In genomic region chr11:15136166-15136565, GRCh38 we compare ENCODE assay signal across 29 cellular contexts. TPM values are rescaled to one million over a fixed set of nuclear protein-coding genes. Genes with fewer than 3 reads are reported as not detected.
"Had no signal": no experiment of that assay in that cellular context is flagged by ENCODE, and none has a peak within 500 bp of the region (broad histone marks: within the 10 kb centered on the region; RNA-seq: fewer than 3 reads in every experiment).

No MANE protein-coding gene starts in this region.

- H3K79me2 ChIP-seq: parathyroid adenoma had no signal

- H3K4me1 Mint-ChIP-seq: natural killer cell; nephron; neural progenitor cell; stimulated activated effector memory CD8-positive, alpha-beta T cell treated with anti-CD3 and anti-CD28 coated beads, Interleukin-12 subunit alpha, Interleukin-12 subunit beta, amount 100 ng/mL, for 72 hours had no signal

- H3K27me3 ChIP-seq: neural progenitor cell, ovary, right lobe of liver, sigmoid colon, stomach, testis, tibial artery, transverse colon, uterus had no signal

- H3K27ac ChIP-seq: neural progenitor cell, ovary, parathyroid adenoma, psoas muscle, right lobe of liver, sigmoid colon, stomach, testis, tibial artery, transverse colon, upper lobe of right lung, uterus had no signal

- H3K4me2 ChIP-seq: neural progenitor cell had no signal

- H3K4me3 ChIP-seq: neural progenitor cell, ovary, psoas muscle, right lobe of liver, sigmoid colon, stomach, testis, tibial artery, transverse colon, upper lobe of right lung, uterus had no signal

- H3K36me3 ChIP-seq: neural progenitor cell, ovary, right lobe of liver, sigmoid colon, stomach, tibial artery, transverse colon, upper lobe of right lung, uterus had no signal

- H3K9me3 ChIP-seq: ovary, psoas muscle, right lobe of liver, sigmoid colon, stomach, testis, tibial artery, transverse colon, upper lobe of right lung, uterus had no signal

- H3K9ac ChIP-seq: neural progenitor cell, parathyroid adenoma had no signal

- DNase-seq: naive thymus-derived CD4-positive, alpha-beta T cell; natural killer cell; occipital lobe; ovary; posterior cingulate gyrus; psoas muscle; right cardiac atrium; right lobe of liver; sigmoid colon; small intestine; stimulated activated CD4-positive, alpha-beta T cell treated with anti-CD3 and anti-CD28 coated beads, Interleukin-15, amount 100 ng/mL, for 24 hours; stimulated activated CD4-positive, alpha-beta T cell treated with anti-CD3 and anti-CD28 coated beads, Interleukin-2, amount 100 ng/mL, for 24 hours; stimulated activated CD4-positive, alpha-beta T cell treated with anti-CD3 and anti-CD28 coated beads, Interleukin-2, amount 100 ng/mL, for 48 hours; stimulated activated CD4-positive, alpha-beta T cell treated with anti-CD3 and anti-CD28 coated beads, Interleukin-4, amount 100 ng/mL, for 24 hours; stimulated activated naive B cell treated with anti-CD40 and anti-IgM and Interleukin-4, amounts not matched to agents 10 μg/mL and 1 μg/mL and 100 μg/mL, for 72 hours; stimulated activated naive CD4-positive, alpha-beta T cell treated with Interleukin-2 at 50 U/mL for 16 hours; stomach; testis; tibial artery; transverse colon; upper lobe of right lung; uterus had no signal

- H3K4me1 ChIP-seq: neural progenitor cell, parathyroid adenoma, psoas muscle, right lobe of liver, sigmoid colon, stomach, testis, tibial artery, transverse colon, upper lobe of right lung, uterus had no signal

- H3K9me3 Mint-ChIP-seq: nephron; neural progenitor cell; stimulated activated effector memory CD8-positive, alpha-beta T cell treated with anti-CD3 and anti-CD28 coated beads, Interleukin-12 subunit alpha, Interleukin-12 subunit beta, amount 100 ng/mL, for 72 hours; type B pancreatic cell had no signal

- H3K36me3 Mint-ChIP-seq: naive thymus-derived CD4-positive, alpha-beta T cell; natural killer cell; neural progenitor cell; stimulated activated effector memory CD8-positive, alpha-beta T cell treated with anti-CD3 and anti-CD28 coated beads, Interleukin-12 subunit alpha, Interleukin-12 subunit beta, amount 100 ng/mL, for 72 hours; type B pancreatic cell had no signal

- H2AFZ ChIP-seq: neural progenitor cell, parathyroid adenoma had no signal

- H3K4me3 Mint-ChIP-seq: naive thymus-derived CD4-positive, alpha-beta T cell; natural killer cell; nephron; neural progenitor cell; stimulated activated effector memory CD8-positive, alpha-beta T cell treated with anti-CD3 and anti-CD28 coated beads, Interleukin-12 subunit alpha, Interleukin-12 subunit beta, amount 100 ng/mL, for 72 hours; stimulated activated naive B cell treated with anti-CD40 and anti-IgM and Interleukin-4, amounts not matched to agents 10 μg/mL and 1 μg/mL and 100 μg/mL, for 72 hours; type B pancreatic cell had no signal

- ATAC-seq: naive thymus-derived CD4-positive, alpha-beta T cell; natural killer cell; psoas muscle; right cardiac atrium; right lobe of liver; stimulated activated effector memory CD8-positive, alpha-beta T cell treated with anti-CD3 and anti-CD28 coated beads, Interleukin-12 subunit alpha, Interleukin-12 subunit beta, amount 100 ng/mL, for 72 hours; stimulated activated naive B cell treated with anti-CD40 and anti-IgM and Interleukin-4, amounts not matched to agents 10 μg/mL and 1 μg/mL and 100 μg/mL, for 72 hours; upper lobe of right lung had no signal

- H3K27ac Mint-ChIP-seq: naive thymus-derived CD4-positive, alpha-beta T cell; natural killer cell; nephron; neural progenitor cell; progenitor cell of endocrine pancreas; stimulated activated effector memory CD8-positive, alpha-beta T cell treated with anti-CD3 and anti-CD28 coated beads, Interleukin-12 subunit alpha, Interleukin-12 subunit beta, amount 100 ng/mL, for 72 hours; stimulated activated naive B cell treated with anti-CD40 and anti-IgM and Interleukin-4, amounts not matched to agents 10 μg/mL and 1 μg/mL and 100 μg/mL, for 72 hours; type B pancreatic cell had no signal

RNA-seq across cellular contexts. Expression of gene INSC, which starts 21.4 kb away (rescaled TPM):
- total RNA-seq: progenitor cell of endocrine pancreas, psoas muscle, subcutaneous adipose tissue had no signal
